Comparison of ENCODE assay signal across 20 cellular contexts in the genomic region with DNA sequence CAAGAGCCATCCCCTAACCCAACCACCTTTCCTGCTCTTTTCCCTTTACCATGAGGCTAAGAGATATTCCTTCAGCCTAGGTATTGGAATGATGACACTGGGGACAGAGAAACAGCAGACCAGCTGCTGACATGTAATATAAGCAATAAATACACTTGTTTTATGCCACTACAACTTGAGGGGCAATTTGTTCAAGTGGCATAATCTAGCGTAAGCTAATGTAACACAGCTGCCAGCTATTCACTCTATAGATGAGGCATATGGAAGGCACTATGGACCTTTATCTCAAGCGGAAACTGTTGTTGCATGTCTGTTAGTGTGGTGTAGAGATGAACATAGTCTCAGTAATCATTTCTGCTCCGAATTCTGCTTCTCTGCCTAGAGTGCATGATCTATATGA.
DNase-seq lines count a peak whose midpoint lies in the region; TF ChIP-seq lines count a peak whose summit lies in the region.
"Had no signal": no experiment of that assay in that cellular context is flagged by ENCODE, and none has a peak within 500 bp of the region (broad histone marks: within the 10 kb centered on the region; RNA-seq: fewer than 3 reads in every experiment).

No MANE protein-coding gene starts in this region.

- H3K4me3 ChIP-seq in ACC112 (ENCODE audit: low read depth, low read length) (no peak overlapping the region), hepatocyte (no peak overlapping the region)
- H3K4me3 ChIP-seq: dorsolateral prefrontal cortex, gastrocnemius medialis, K562, ovary had no signal

- H4K20me1 ChIP-seq in hepatocyte (ENCODE audit: insufficient read depth, poor library complexity, severe bottlenecking) = no peaks in the 10 kb centered on the region

- H3K27me3 ChIP-seq in ACC112 (ENCODE audit: insufficient read depth, low read length) (no peaks in the 10 kb centered on the region), hepatocyte (no peaks in the 10 kb centered on the region)
- H3K27me3 ChIP-seq: dorsolateral prefrontal cortex, gastrocnemius medialis, ovary had no signal

- H2AFZ ChIP-seq in ACC112 (ENCODE audit: low read length, unreplicated experiment) (no peak overlapping the region), hepatocyte (no peak overlapping the region)

- no peak overlapping the region for H3K4me2 ChIP-seq in hepatocyte

- H3K9me2 ChIP-seq in hepatocyte (replicated peaks; ENCODE audit: insufficient read depth) = no peaks in the 10 kb centered on the region

- TF ChIP-seq CTCF in hepatocyte (IDR thresholded peaks at IDR 0.05; ENCODE audit: poor library complexity) = no peak

- H3K4me1 ChIP-seq in ACC112 (ENCODE audit: control insufficient read depth, insufficient read depth, low read length, unreplicated experiment) (peaks cover 37% of the 10 kb centered on the region), hepatocyte (ENCODE audit: insufficient read depth) (peaks cover 24% of the 10 kb centered on the region)

- 82% methylated on average over 3 of the region's 3 CpGs for WGBS in hepatocyte (ENCODE audit: low lambda C conversion rate, missing lambda C conversion rate)

- DNase-seq in NCI-H128 (lab: John Stamatoyannopoulos, UW; ENCODE audit: unreplicated experiment) = peak; percentile 5
- peak; percentile 95 to 98 for DNase-seq in NCI-H524 (lab: John Stamatoyannopoulos, UW)
- no peak for DNase-seq in hepatocyte (ENCODE audit: low spot score)
- DNase-seq in activated gamma-delta T cell treated with Interleukin-2 at 50 U/mL for 16 hours = no peak
- DNase-seq in dedifferentiated amniotic fluid mesenchymal stem cell (ENCODE audit: extremely low spot score) = no peak
- no peak for DNase-seq in kidney tubule cell (ENCODE audit: low spot score)
- DNase-seq in NCI-H774 (lab: John Stamatoyannopoulos, UW) = no peak
- DNase-seq: activated CD4-positive, CD25-positive, alpha-beta regulatory T cell treated with anti-CD3 and anti-CD28 coated beads, Interleukin-2, amount 50 U/mL, for 72 hours; activated CD8-positive, alpha-beta T cell treated with anti-CD3 and anti-CD28 coated beads, Interleukin-2, amount 10 ng/mL, durations not matched to agents 7 days and 5 days; activated naive CD4-positive, alpha-beta T cell; activated T-cell treated with anti-CD3 and anti-CD28 coated beads, Interleukin-2, amount 50 U/mL, for 1 hour; anterior cingulate cortex; caudate nucleus; dorsolateral prefrontal cortex; gastrocnemius medialis; kidney; NCI-H226; ovary had no signal

- H3K27ac ChIP-seq in ACC112 (ENCODE audit: low read depth, low read length) (peak overlapping the region; percentile 5; the same call in 1 of the 2 replicates), hepatocyte (peak overlapping the region; percentile 32)
- H3K27ac ChIP-seq: ovary had no signal

- H3K36me3 ChIP-seq in ACC112 (ENCODE audit: insufficient read depth, low read length) (peaks cover 16% of the 10 kb centered on the region; the same call in 1 of the 2 replicates), hepatocyte (replicated peaks; ENCODE audit: insufficient read depth, low read depth) (no peaks in the 10 kb centered on the region)
- H3K36me3 ChIP-seq: gastrocnemius medialis, ovary had no signal

- no peaks in the 10 kb centered on the region for H3K9me3 ChIP-seq in hepatocyte (ENCODE audit: low read depth)
- H3K9me3 ChIP-seq: gastrocnemius medialis, ovary had no signal

- H3K79me2 ChIP-seq in ACC112 (ENCODE audit: control insufficient read depth, insufficient read depth, low read length, unreplicated experiment) (peaks cover 75% of the 10 kb centered on the region), hepatocyte (no peaks in the 10 kb centered on the region)

Comparison
In these comparisons a context has a peak if more than half of its experiments do, and no peak if none do; other contexts are left out.
1. DNase-seq: peak in NCI-H128 (single experiment) and NCI-H524 (2 of 2); none in hepatocyte (single experiment), activated gamma-delta T cell treated with Interleukin-2 at 50 U/mL for 16 hours (single experiment), dedifferentiated amniotic fluid mesenchymal stem cell (single experiment), kidney tubule cell (single experiment) and NCI-H774 (single experiment).